8 cellular contexts compared by ENCODE assay signal in genomic region chr10:98349508-98349922, GRCh38.
DNase-seq lines count a peak whose midpoint lies in the region; ATAC-seq, FAIRE-seq and TF ChIP-seq lines count a peak whose summit lies in the region.

No MANE protein-coding gene starts in this region.

- no peaks in the 10 kb centered on the region for H3K79me2 ChIP-seq in GM23248 (ENCODE audit: insufficient read depth)

- H3K4me1 ChIP-seq in GM23248 (ENCODE audit: insufficient read depth): peaks cover 31% of the 10 kb centered on the region

- peak overlapping the region; percentile 19; the same call in 1 of the 2 replicates for H3K9ac ChIP-seq in GM23248
- no peak overlapping the region for H3K9ac ChIP-seq in SK-N-MC (ENCODE audit: insufficient read length)

- no peak for TF ChIP-seq CTCF in BJ (IDR thresholded peaks at IDR 0.05; ENCODE audit: insufficient read depth, low read depth, low read length)

- FAIRE-seq in H54 (lab: Jason Lieb, UNC): no peak

- 0 to 1% methylated on average over 9 of the region's 9 CpGs for WGBS in GM23248 (ENCODE audit: low coverage in 1 of 2, low lambda C conversion rate in 2 of 2, missing lambda C conversion rate in 2 of 2), 2 experiments

- H3K27me3 ChIP-seq in BJ (ENCODE audit: control insufficient read depth, insufficient read depth, low read length) (no peaks in the 10 kb centered on the region; the same call in 1 of the 2 replicates), GM23248 (replicated peaks; ENCODE audit: insufficient read depth) (no peaks in the 10 kb centered on the region)

- peak overlapping the region; percentile 43 for H3K4me2 ChIP-seq in GM23248 (ENCODE audit: unreplicated experiment)

- CTCF ChIA-PET in BJ (lab: Yijun Ruan, JAX): interaction anchor here (0.6 to 2.2 kb wide), 7 partner anchors 8 to 851 kb away, joined by 3 to 9 read pairs (median 4); partner anchors contain the start of gene UBTD1

- H4K20me1 ChIP-seq in GM23248 (ENCODE audit: insufficient read depth): no peaks in the 10 kb centered on the region

- peak overlapping the region; percentile 71 for H3K27ac ChIP-seq in GM23248
- no peak overlapping the region for H3K27ac ChIP-seq in SK-N-MC

- H2AFZ ChIP-seq in GM23248: no peak overlapping the region

- DNase-seq in BJ (ENCODE audit: low read depth) (peak; percentile 100), GM23248 (peak; percentile 100), SK-N-MC (ENCODE audit: low read depth, low spot score) (peak; percentile 56), left kidney (ENCODE audit: low read depth, low spot score) (peak; percentile 79), cortex of kidney (lab: John Stamatoyannopoulos, UW) (no peak), ureter (ENCODE audit: low spot score) (no peak), H54 (ENCODE audit: insufficient read length, low spot score) (no peak)

- POLR2A ChIA-PET in BJ (lab: Charles Lee): no interaction called here

- in situ Hi-C loops in GM23248 (cut with MboI): no loop called here

- H3K9me3 ChIP-seq in GM23248 (ENCODE audit: low read depth): no peaks in the 10 kb centered on the region
- H3K9me3 ChIP-seq in SK-N-MC (ENCODE audit: low read depth, low read length): no peaks in the 10 kb centered on the region

- H3F3A ChIP-seq in GM23248 (ENCODE audit: insufficient read depth): peaks cover 37% of the 10 kb centered on the region

- ATAC-seq in activated CD4-positive, CD25-positive, alpha-beta regulatory T cell treated with anti-CD3 and anti-CD28 coated beads, Interleukin-2, amount 50 U/mL, for 24 hours: no peak

- no peaks in the 10 kb centered on the region for H3K9me2 ChIP-seq in GM23248 (ENCODE audit: insufficient read depth)

- TF ChIP-seq POLR2A in H54 (IDR thresholded peaks at IDR 0.05; ENCODE audit: low read depth, low read length): no peak

- no peak overlapping the region for H3K4me3 ChIP-seq in BJ (ENCODE audit: low read depth, low read length)
- peak overlapping the region; percentile 14; the same call in 1 of the 2 replicates for H3K4me3 ChIP-seq in GM23248
- H3K4me3 ChIP-seq in SK-N-MC: no peak overlapping the region

- H3K36me3 ChIP-seq in BJ (ENCODE audit: control insufficient read depth, insufficient read depth, low read length) (no peaks in the 10 kb centered on the region), GM23248 (ENCODE audit: low read depth) (no peaks in the 10 kb centered on the region), SK-N-MC (ENCODE audit: insufficient read depth, low read length) (no peaks in the 10 kb centered on the region)

Comparison
In these comparisons a context has a peak if more than half of its experiments do, and no peak if none do; other contexts are left out.
1. DNase-seq: peak in BJ (single experiment), GM23248 (single experiment), SK-N-MC (single experiment) and left kidney (single experiment); none in cortex of kidney (single experiment), ureter (single experiment) and H54 (single experiment).